7 cellular contexts compared by ENCODE assay signal in the genomic region with DNA sequence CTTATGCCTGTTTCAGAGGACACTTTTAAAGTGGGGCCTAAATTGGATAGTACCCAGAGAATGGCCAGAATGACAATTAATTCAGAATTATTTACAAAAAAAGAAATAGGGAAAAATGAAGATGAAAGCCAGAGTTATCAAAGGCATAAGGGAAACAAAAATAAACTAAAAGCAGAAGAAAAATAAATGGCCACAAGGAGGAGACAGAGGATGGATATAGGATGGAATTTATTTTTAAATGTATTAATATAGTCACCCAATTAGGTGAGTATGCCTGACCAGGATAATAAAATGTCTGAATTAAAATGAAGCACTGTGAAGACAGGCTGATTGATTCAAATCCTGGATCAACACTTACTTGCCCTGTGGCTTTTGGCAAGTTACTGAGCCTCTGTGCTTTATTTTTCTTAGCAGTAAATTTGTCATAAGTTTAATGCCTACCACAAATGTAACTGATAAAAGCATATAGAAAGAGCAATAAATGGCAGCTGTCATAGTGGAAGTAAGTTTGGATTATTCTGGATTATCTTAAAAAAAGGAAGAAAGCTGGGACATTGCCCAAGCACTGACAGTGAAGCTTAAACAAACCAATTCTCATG. TPM values are rescaled to one million over a fixed set of nuclear protein-coding genes. Genes with fewer than 3 reads are reported as not detected.
DNase-seq lines count a peak whose midpoint lies in the region; ATAC-seq, FAIRE-seq and TF ChIP-seq lines count a peak whose summit lies in the region.

No MANE protein-coding gene starts in this region.

- H3K9me3 ChIP-seq in endodermal cell (ENCODE audit: control insufficient read depth, low read length): peaks cover 14% of the 10 kb centered on the region
- no peaks in the 10 kb centered on the region for H3K9me3 ChIP-seq in gastrocnemius medialis
- no peaks in the 10 kb centered on the region for H3K9me3 ChIP-seq in MG63

- H3K4me3 ChIP-seq in endodermal cell (ENCODE audit: low read length): no peak overlapping the region
- H3K4me3 ChIP-seq in gastrocnemius medialis: no peak overlapping the region
- no peak overlapping the region for H3K4me3 ChIP-seq in MG63

- in situ Hi-C loops in gastrocnemius medialis (cut with MboI; ENCODE audit: low sequenced_read_pairs in 4 of 4): loop anchor here in 3 of 4 donors (5.0 to 25.0 kb wide), 3 partner anchors 93 to 103 kb away; a partner anchor contains a TSS

- H3K4me3 Mint-ChIP-seq in endodermal cell: no peak overlapping the region
- no peak overlapping the region for H3K4me3 Mint-ChIP-seq in activated naive CD8-positive, alpha-beta T cell treated with anti-CD3 and anti-CD28 coated beads, Interleukin-2, amount 50 U/mL, for 24 hours

- intact Hi-C loops in gastrocnemius medialis (cut with DNase I; ENCODE audit: low total_unique reads): loop anchor here (5.0 kb wide), 1 partner anchor 108 kb away; no protein-coding TSS in a partner anchor

- H3K27me3 Mint-ChIP-seq in endodermal cell (ENCODE audit: insufficient read depth): no peaks in the 10 kb centered on the region
- peaks cover 4% of the 10 kb centered on the region for H3K27me3 Mint-ChIP-seq in activated naive CD8-positive, alpha-beta T cell treated with anti-CD3 and anti-CD28 coated beads, Interleukin-2, amount 50 U/mL, for 24 hours

- H3K36me3 ChIP-seq in endodermal cell (ENCODE audit: control insufficient read depth, insufficient read depth, low read length) (no peaks in the 10 kb centered on the region), gastrocnemius medialis (no peaks in the 10 kb centered on the region), MG63 (no peaks in the 10 kb centered on the region)

- no peak overlapping the region for H3K9ac ChIP-seq in endodermal cell (ENCODE audit: extremely low read depth, low read length, poor library complexity, severe bottlenecking)

- peaks cover 14% of the 10 kb centered on the region for H3K9me3 Mint-ChIP-seq in endodermal cell
- no peaks in the 10 kb centered on the region for H3K9me3 Mint-ChIP-seq in activated naive CD8-positive, alpha-beta T cell treated with anti-CD3 and anti-CD28 coated beads, Interleukin-2, amount 50 U/mL, for 24 hours

- peak; percentile 19; the same call in 1 of the 3 replicates for TF ChIP-seq CTCF in GM12872 (IDR thresholded peaks at IDR 0.05; ENCODE audit: insufficient read depth, low read depth, low read length)
- peak; percentile 90 for TF ChIP-seq CTCF in endodermal cell (conservative IDR thresholded peaks at IDR 0.05)
- TF ChIP-seq CTCF in gastrocnemius medialis (IDR thresholded peaks at IDR 0.05 in 4 of 5, conservative IDR thresholded peaks at IDR 0.05 in 1 of 5): peak in 3 of 5 experiments; percentile 20 to 31 (median 23)

- no peak for TF ChIP-seq POLR2A in gastrocnemius medialis (IDR thresholded peaks at IDR 0.05)

- DNase-seq in NCI-H526 (lab: John Stamatoyannopoulos, UW) (peak; percentile 1 to 27), endodermal cell (no peak), gastrocnemius medialis (no peak), GM19239 (ENCODE audit: insufficient read length, low spot score) (no peak), MG63 (no peak)
- no peak for DNase-seq in activated naive CD8-positive, alpha-beta T cell treated with anti-CD3 and anti-CD28 coated beads, Interleukin-2, amount 50 U/mL, for 24 hours

- no peak for ATAC-seq in gastrocnemius medialis
- ATAC-seq in activated naive CD8-positive, alpha-beta T cell treated with anti-CD3 and anti-CD28 coated beads, Interleukin-2, amount 50 U/mL, for 24 hours: no peak

- H3K4me1 ChIP-seq in endodermal cell (ENCODE audit: control insufficient read depth, insufficient read depth, low read length): no peaks in the 10 kb centered on the region
- no peaks in the 10 kb centered on the region for H3K4me1 ChIP-seq in gastrocnemius medialis

- H3K4me1 Mint-ChIP-seq in endodermal cell: no peaks in the 10 kb centered on the region
- no peaks in the 10 kb centered on the region for H3K4me1 Mint-ChIP-seq in activated naive CD8-positive, alpha-beta T cell treated with anti-CD3 and anti-CD28 coated beads, Interleukin-2, amount 50 U/mL, for 24 hours

- H3K27ac Mint-ChIP-seq in endodermal cell: no peak overlapping the region
- no peak overlapping the region for H3K27ac Mint-ChIP-seq in activated naive CD8-positive, alpha-beta T cell treated with anti-CD3 and anti-CD28 coated beads, Interleukin-2, amount 50 U/mL, for 24 hours

- H3K27me3 ChIP-seq in endodermal cell (ENCODE audit: control insufficient read depth, insufficient read depth, low read length, poor library complexity, severe bottlenecking): no peaks in the 10 kb centered on the region
- no peaks in the 10 kb centered on the region for H3K27me3 ChIP-seq in gastrocnemius medialis
- H3K27me3 ChIP-seq in MG63: no peaks in the 10 kb centered on the region

- H3K27ac ChIP-seq in endodermal cell (ENCODE audit: low read depth, low read length) (no peak overlapping the region), gastrocnemius medialis (no peak overlapping the region)

- FAIRE-seq in GM19239 (lab: Jason Lieb, UNC): no peak

- H3K36me3 Mint-ChIP-seq in endodermal cell (ENCODE audit: low read depth): no peaks in the 10 kb centered on the region
- H3K36me3 Mint-ChIP-seq in activated naive CD8-positive, alpha-beta T cell treated with anti-CD3 and anti-CD28 coated beads, Interleukin-2, amount 50 U/mL, for 24 hours (ENCODE audit: low read depth): no peaks in the 10 kb centered on the region

RNA-seq across cellular contexts. Expression of a gene that starts 3.4 kb away (rescaled TPM):
- total RNA-seq in endodermal cell (not detected), gastrocnemius medialis (not detected)
- not detected for polyA plus RNA-seq in endodermal cell (2013, experiment 1 of 2)
- not detected for polyA plus RNA-seq in endodermal cell (2013, experiment 2 of 2)
- total RNA-seq in MG63 (2014; rRNA removed; shearing (Covaris generic); ENCODE audit: low replicate concordance): not detected in 2 replicates

RNA-seq across cellular contexts. Expression of a gene that starts 23.5 kb away (rescaled TPM):
- total RNA-seq in endodermal cell (not detected), gastrocnemius medialis (not detected)
- not detected for polyA plus RNA-seq in endodermal cell (2013, experiment 1 of 2)
- polyA plus RNA-seq in endodermal cell (2013, experiment 2 of 2): not detected
- not detected in 2 replicates for total RNA-seq in MG63 (2014; rRNA removed; shearing (Covaris generic); ENCODE audit: low replicate concordance)

RNA-seq across cellular contexts. Expression of a gene that starts 35.0 kb away (rescaled TPM):
- total RNA-seq in endodermal cell (not detected), gastrocnemius medialis (under 1 TPM in 1 of 4 donors, not detected in 3; 0.53 TPM)
- polyA plus RNA-seq in endodermal cell (2013, experiment 1 of 2): 0.25 TPM
- polyA plus RNA-seq in endodermal cell (2013, experiment 2 of 2): not detected
- not detected in 2 replicates for total RNA-seq in MG63 (2014; rRNA removed; shearing (Covaris generic); ENCODE audit: low replicate concordance)

Comparison
In these comparisons a context has a peak if more than half of its experiments do, and no peak if none do; other contexts are left out.
1. CTCF ChIP-seq: peak in every context shown above with its lines; median percentile 90 in endodermal cell; 23 in gastrocnemius medialis; 19 in GM12872.
2. DNase-seq: peak in NCI-H526 (2 of 2); none in endodermal cell (single experiment), gastrocnemius medialis (0 of 2), activated naive CD8-positive, alpha-beta T cell treated with anti-CD3 and anti-CD28 coated beads, Interleukin-2, amount 50 U/mL, for 24 hours (single experiment), GM19239 (single experiment) and MG63 (single experiment).